In genomic region chr5:159444441-159445082, GRCh38 we compare ENCODE assay signal across 8 cellular contexts.
DNase-seq lines count a peak whose midpoint lies in the region; ATAC-seq, FAIRE-seq and TF ChIP-seq lines count a peak whose summit lies in the region.

No MANE protein-coding gene starts in this region.

- POLR2A ChIA-PET in activated naive CD8-positive, alpha-beta T cell treated with anti-CD3 and anti-CD28 coated beads, Interleukin-2, amount 10 ng/mL, durations not matched to agents 7 days and 5 days (lab: Charles Lee): no interaction called here

- DNase-seq in activated naive CD8-positive, alpha-beta T cell treated with anti-CD3 and anti-CD28 coated beads, Interleukin-2, amount 10 ng/mL, durations not matched to agents 7 days and 5 days: no peak
- no peak for DNase-seq in activated naive CD8-positive, alpha-beta T cell treated with anti-CD3 and anti-CD28 coated beads for 36 hours
- DNase-seq in HTR-8/SVneo (ENCODE audit: insufficient read length, low spot score) (peak; percentile 58), RPMI8226 (peak; percentile 27), fibroblast of pulmonary artery (ENCODE audit: low read depth) (peak; percentile 81), retinal pigment epithelial cell (ENCODE audit: low read depth) (no peak)

- no peak for FAIRE-seq in HTR-8/SVneo (lab: Jason Lieb, UNC)

- ATAC-seq in activated naive CD8-positive, alpha-beta T cell treated with anti-CD3 and anti-CD28 coated beads, Interleukin-2, amount 10 ng/mL, durations not matched to agents 7 days and 5 days (ENCODE audit: low read depth): peak; percentile 50
- no peak for ATAC-seq in HG02642 (IDR thresholded peaks at IDR 0.05; ENCODE audit: poor library complexity, unreplicated experiment)
- ATAC-seq in HG02588 (IDR thresholded peaks at IDR 0.05; ENCODE audit: unreplicated experiment): no peak

- peaks cover 2% of the 10 kb centered on the region for H3K4me1 Mint-ChIP-seq in activated naive CD8-positive, alpha-beta T cell treated with anti-CD3 and anti-CD28 coated beads, Interleukin-2, amount 10 ng/mL, durations not matched to agents 7 days and 5 days
- peaks cover 2% of the 10 kb centered on the region for H3K4me1 Mint-ChIP-seq in activated naive CD8-positive, alpha-beta T cell treated with anti-CD3 and anti-CD28 coated beads for 36 hours

- no peak overlapping the region for H3K4me3 ChIP-seq in fibroblast of pulmonary artery (replicated peaks; ENCODE audit: low read depth, low read length)
- no peak overlapping the region for H3K4me3 ChIP-seq in retinal pigment epithelial cell (ENCODE audit: low read length)

- H3K27ac Mint-ChIP-seq in activated naive CD8-positive, alpha-beta T cell treated with anti-CD3 and anti-CD28 coated beads, Interleukin-2, amount 10 ng/mL, durations not matched to agents 7 days and 5 days: no peak overlapping the region
- H3K27ac Mint-ChIP-seq in activated naive CD8-positive, alpha-beta T cell treated with anti-CD3 and anti-CD28 coated beads for 36 hours: no peak overlapping the region

- peaks cover 15% of the 10 kb centered on the region for H3K27me3 Mint-ChIP-seq in activated naive CD8-positive, alpha-beta T cell treated with anti-CD3 and anti-CD28 coated beads, Interleukin-2, amount 10 ng/mL, durations not matched to agents 7 days and 5 days
- peaks cover 11% of the 10 kb centered on the region for H3K27me3 Mint-ChIP-seq in activated naive CD8-positive, alpha-beta T cell treated with anti-CD3 and anti-CD28 coated beads for 36 hours

- no peaks in the 10 kb centered on the region for H3K9me3 Mint-ChIP-seq in activated naive CD8-positive, alpha-beta T cell treated with anti-CD3 and anti-CD28 coated beads, Interleukin-2, amount 10 ng/mL, durations not matched to agents 7 days and 5 days
- H3K9me3 Mint-ChIP-seq in activated naive CD8-positive, alpha-beta T cell treated with anti-CD3 and anti-CD28 coated beads for 36 hours: no peaks in the 10 kb centered on the region

- TF ChIP-seq CTCF in fibroblast of pulmonary artery (IDR thresholded peaks at IDR 0.05; ENCODE audit: low read length, missing control alignments) (peak; percentile 56), retinal pigment epithelial cell (conservative IDR thresholded peaks at IDR 0.05; ENCODE audit: low read depth, low read length) (peak; percentile 51)

- H3K4me3 Mint-ChIP-seq in activated naive CD8-positive, alpha-beta T cell treated with anti-CD3 and anti-CD28 coated beads, Interleukin-2, amount 10 ng/mL, durations not matched to agents 7 days and 5 days: no peak overlapping the region
- H3K4me3 Mint-ChIP-seq in activated naive CD8-positive, alpha-beta T cell treated with anti-CD3 and anti-CD28 coated beads for 36 hours: no peak overlapping the region

- H3K36me3 Mint-ChIP-seq in activated naive CD8-positive, alpha-beta T cell treated with anti-CD3 and anti-CD28 coated beads, Interleukin-2, amount 10 ng/mL, durations not matched to agents 7 days and 5 days: no peaks in the 10 kb centered on the region
- no peaks in the 10 kb centered on the region for H3K36me3 Mint-ChIP-seq in activated naive CD8-positive, alpha-beta T cell treated with anti-CD3 and anti-CD28 coated beads for 36 hours

Comparison
In these comparisons a context has a peak if more than half of its experiments do, and no peak if none do; other contexts are left out.
1. DNase-seq: peak in HTR-8/SVneo (single experiment), RPMI8226 (single experiment) and fibroblast of pulmonary artery (single experiment); none in activated naive CD8-positive, alpha-beta T cell treated with anti-CD3 and anti-CD28 coated beads, Interleukin-2, amount 10 ng/mL, durations not matched to agents 7 days and 5 days (single experiment), activated naive CD8-positive, alpha-beta T cell treated with anti-CD3 and anti-CD28 coated beads for 36 hours (single experiment) and retinal pigment epithelial cell (single experiment).